In genomic region chr22:46162285-46162684, GRCh38 we compare ENCODE assay signal across 17 cellular contexts.
"Had no signal": no experiment of that assay in that cellular context is flagged by ENCODE, and none has a peak within 500 bp of the region (broad histone marks: within the 10 kb centered on the region; RNA-seq: fewer than 3 reads in every experiment).

No MANE protein-coding gene starts in this region.

- FAIRE-seq: astrocyte, endometrium had no signal

- H3K27ac ChIP-seq: cardiac muscle cell, esophagus squamous epithelium, neural progenitor cell, ovary, suprapubic skin, WERI-Rb-1 had no signal

- DNase-seq: activated CD4-positive, alpha-beta T cell treated with anti-CD3 and anti-CD28 coated beads for 36 hours; activated naive CD4-positive, alpha-beta T cell treated with Interleukin-2 at 50 U/mL for 16 hours; esophagus squamous epithelium; foreskin fibroblast; glutamatergic neuron; immature natural killer cell; stimulated activated CD4-positive, alpha-beta T cell treated with anti-CD3 and anti-CD28 coated beads, Interleukin-4, amount 100 ng/mL, for 1 hour; stimulated activated CD8-positive, alpha-beta memory T cell treated with anti-CD3 and anti-CD28 coated beads, Interleukin-4, amount 100 ng/mL, for 48 hours; stimulated activated naive CD8-positive, alpha-beta T cell treated with anti-CD3 and anti-CD28 coated beads, Interleukin-15, Interleukin-2, amounts not matched to agents 100 U/mL and 50 U/mL, for 24 hours; T1000; WERI-Rb-1 had no signal

- H3K4me3 ChIP-seq: cardiac muscle cell, esophagus squamous epithelium, neural progenitor cell, ovary, suprapubic skin had no signal

- H3K4me2 ChIP-seq: neural progenitor cell had no signal

- H3K9me3 ChIP-seq: esophagus squamous epithelium, ovary, suprapubic skin had no signal

- H3K4me1 ChIP-seq: esophagus squamous epithelium, neural progenitor cell, suprapubic skin had no signal

- H3K9ac ChIP-seq: neural progenitor cell had no signal

- H2AFZ ChIP-seq: neural progenitor cell had no signal

- H3K27me3 ChIP-seq: cardiac muscle cell, esophagus squamous epithelium, neural progenitor cell, ovary, suprapubic skin had no signal

- H3K36me3 ChIP-seq: cardiac muscle cell, neural progenitor cell, ovary had no signal

- ATAC-seq: activated CD4-positive, alpha-beta T cell treated with anti-CD3 and anti-CD28 coated beads for 36 hours; stimulated activated naive CD8-positive, alpha-beta T cell treated with anti-CD3 and anti-CD28 coated beads, Interleukin-15, Interleukin-2, amounts not matched to agents 100 U/mL and 50 U/mL, for 24 hours had no signal
